Comparison of ENCODE assay signal across 8 cellular contexts in the genomic region with DNA sequence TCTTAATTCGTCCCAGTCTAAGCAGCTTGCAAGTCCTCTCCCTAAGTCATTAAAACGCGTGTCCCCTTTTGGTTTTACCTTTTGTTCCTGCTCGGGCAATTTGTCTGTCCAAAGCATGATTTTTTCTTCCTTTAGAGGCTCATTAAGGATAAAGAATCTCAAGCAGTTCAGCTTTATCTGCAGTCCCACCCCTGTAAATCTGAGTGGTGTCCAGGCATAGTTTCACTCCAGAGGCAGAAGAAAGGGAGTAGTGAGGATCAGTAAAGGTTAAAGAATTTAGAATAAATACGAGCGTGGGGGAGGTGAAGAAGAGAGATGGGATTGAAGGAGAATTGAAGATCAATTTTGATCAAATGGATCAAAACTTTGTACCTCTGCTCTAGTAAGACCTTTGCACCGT. TPM values are rescaled to one million over a fixed set of nuclear protein-coding genes. Genes with fewer than 3 reads are reported as not detected.
DNase-seq lines count a peak whose midpoint lies in the region; ATAC-seq and TF ChIP-seq lines count a peak whose summit lies in the region.

No MANE protein-coding gene starts in this region.

- no peak for ATAC-seq in GM21360 (IDR thresholded peaks at IDR 0.05; ENCODE audit: unreplicated experiment)

- peaks cover 4% of the 10 kb centered on the region for H3K36me3 ChIP-seq in GM06990 (ENCODE audit: control insufficient read depth, insufficient read depth, low read length)
- H3K36me3 ChIP-seq in SJCRH30, result peaks cover 16% of the 10 kb centered on the region
- peaks cover 4 to 21% (median 7%) of the 10 kb centered on the region in 3 donors for H3K36me3 ChIP-seq in esophagus squamous epithelium
- H3K36me3 ChIP-seq in prostate gland, result peaks cover 0 to 7% of the 10 kb centered on the region in 2 donors

- H3K27me3 ChIP-seq in GM06990 (replicated peaks; ENCODE audit: control insufficient read depth, insufficient read depth, low read length) (no peaks in the 10 kb centered on the region), SJCRH30 (no peaks in the 10 kb centered on the region), esophagus squamous epithelium (no peaks in the 10 kb centered on the region), prostate gland (replicated peaks; ENCODE audit: insufficient read depth) (no peaks in the 10 kb centered on the region)

- no peak for TF ChIP-seq CTCF in GM06990 (IDR thresholded peaks at IDR 0.05; ENCODE audit: insufficient read depth, low read length, poor library complexity, severe bottlenecking)
- TF ChIP-seq CTCF in esophagus squamous epithelium (IDR thresholded peaks at IDR 0.05), result no peak
- TF ChIP-seq CTCF in prostate gland (IDR thresholded peaks at IDR 0.05), result no peak
- TF ChIP-seq CTCF in GM13977 (IDR thresholded peaks at IDR 0.05; ENCODE audit: extremely low read depth, insufficient read depth, missing control alignments), result no peak

- TF ChIP-seq POLR2A in esophagus squamous epithelium (IDR thresholded peaks at IDR 0.05) (no peak), prostate gland (IDR thresholded peaks at IDR 0.05) (no peak)

- H3K4me1 ChIP-seq in SJCRH30 (0 out of 2 replicates have a peak, but pooled peaks cover 4% of the 10 kb centered on the region), esophagus squamous epithelium (peaks cover 10 to 65% (median 31%) of the 10 kb centered on the region in 3 donors), prostate gland (replicated peaks) (peaks cover 6% of the 10 kb centered on the region)

- H3K4me3 ChIP-seq in GM06990 (replicated peaks; ENCODE audit: low read depth, low read length) (peak overlapping the region; percentile 99), SJCRH30 (peak overlapping the region; percentile 79), esophagus squamous epithelium (peak overlapping the region; percentile 90 to 97 (median 92)), prostate gland (peak overlapping the region; percentile 93 to 96)

- DNase-seq in GM06990 (ENCODE audit: extremely low read depth, insufficient read length) (no peak), SJCRH30 (no peak), esophagus squamous epithelium (lab: John Stamatoyannopoulos, UW) (no peak), prostate gland (ENCODE audit: low spot score) (no peak), GM13977 (ENCODE audit: low spot score) (no peak), COLO829 (ENCODE audit: low spot score) (no peak), SIG-M5 (lab: John Stamatoyannopoulos, UW) (no peak)

- 23 to 31% methylated on average over 7 of the region's 7 CpGs for WGBS in esophagus squamous epithelium, 2 donors
- 24% methylated on average over 7 of the region's 7 CpGs for WGBS in prostate gland

- in situ Hi-C loops in GM13977 (cut with MboI; ENCODE audit: low pct_unique_long_range_greater_than_20kb, low sequenced_read_pairs, unreplicated experiment), result no loop called here

- H3K27ac ChIP-seq in SJCRH30 (peak overlapping the region; percentile 78), esophagus squamous epithelium (peak overlapping the region; percentile 98 to 99 (median 99)), prostate gland (peak overlapping the region; percentile 96 to 97)

- H3K9me3 ChIP-seq in SJCRH30 (replicated peaks) (no peaks in the 10 kb centered on the region), esophagus squamous epithelium (no peaks in the 10 kb centered on the region), prostate gland (no peaks in the 10 kb centered on the region)

- intact Hi-C loops in esophagus squamous epithelium (cut with DNase I), result no loop called here
- intact Hi-C loops in prostate gland (cut with DNase I), result loop anchor here (2.0 kb wide), 1 partner anchor 94 kb away; the partner anchor contains the start of gene ARHGEF11

RNA-seq across cellular contexts. Expression of gene ETV3, which starts 0.9 kb away (rescaled TPM):
- 12.2 and 12.5 TPM in 2 replicates for total RNA-seq in SJCRH30 (2014; rRNA removed; shearing (Covaris generic))
- total RNA-seq in esophagus squamous epithelium, result 10 to 100 TPM; 25.0 to 31.4 (median 27.3) TPM
- 10 to 100 TPM; 23.4 to 33.3 TPM for total RNA-seq in prostate gland

RNA-seq across cellular contexts. Expression of gene ETV3L, which starts 39.5 kb away (rescaled TPM):
- 0.05 TPM in 1 of 2 replicates, not detected in the other for total RNA-seq in SJCRH30 (2014; rRNA removed; shearing (Covaris generic))
- total RNA-seq in esophagus squamous epithelium (not detected), prostate gland (not detected)
